ENCODE assay signal across 25 cellular contexts in genomic region chr13:112859128-112859816, GRCh38.
DNase-seq lines count a peak whose midpoint lies in the region; ATAC-seq, FAIRE-seq and TF ChIP-seq lines count a peak whose summit lies in the region.
"Had no signal": no experiment of that assay in that cellular context is flagged by ENCODE, and none has a peak within 500 bp of the region (broad histone marks: within the 10 kb centered on the region; RNA-seq: fewer than 3 reads in every experiment).

No MANE protein-coding gene starts in this region.

- no peak for TF ChIP-seq EP300 in HepG2 (IDR thresholded peaks at IDR 0.05; ENCODE audit: low read depth in 2 of 2, low read length in 2 of 2)
- TF ChIP-seq EP300 in HepG2 (CRISPR knock-in tag; IDR thresholded peaks at IDR 0.05; ENCODE audit: borderline replicate concordance) = no peak
- no peak for TF ChIP-seq EP300 in sigmoid colon (IDR thresholded peaks at IDR 0.05)

- POLR2A ChIA-PET in HepG2 (lab: Yijun Ruan, JAX) = no interaction called here

- H3K4me1 ChIP-seq in BLaER1 treated with 17β-estradiol and CSF1 and Interleukin-3, amounts not matched to agents 10 nM and 100 nM = peaks cover 24 to 34% (median 31%) of the 10 kb centered on the region in 10 experiments
- no peaks in the 10 kb centered on the region for H3K4me1 ChIP-seq in HepG2 (ENCODE audit: insufficient read depth, low read length)
- H3K4me1 ChIP-seq in sigmoid colon = no peaks in the 10 kb centered on the region
- H3K4me1 ChIP-seq: foreskin keratinocyte, prostate gland had no signal

- H3K9me3 ChIP-seq in BLaER1 treated with 17β-estradiol and CSF1 and Interleukin-3, amounts not matched to agents 10 nM and 100 nM (replicated peaks in 1 of 11) = no peaks in the 10 kb centered on the region
- H3K9me3 ChIP-seq in HepG2 (ENCODE audit: low read length) (no peaks in the 10 kb centered on the region), sigmoid colon (no peaks in the 10 kb centered on the region)
- H3K9me3 ChIP-seq: prostate gland had no signal

- peak overlapping the region in 9 of 11 experiments; percentile 59 to 74 (median 68); a peak in 18 of 22 replicates for H3K27ac ChIP-seq in BLaER1 treated with 17β-estradiol and CSF1 and Interleukin-3, amounts not matched to agents 10 nM and 100 nM
- H3K27ac ChIP-seq in angular gyrus (ENCODE audit: low read depth, low read length) = peak overlapping the region; percentile 27
- no peak overlapping the region for H3K27ac ChIP-seq in HepG2 (ENCODE audit: extremely low read length, insufficient read depth, low read length)
- no peak overlapping the region for H3K27ac ChIP-seq in sigmoid colon
- H3K27ac ChIP-seq: C4-2B, foreskin keratinocyte, hepatocyte, prostate gland, skin epidermis had no signal

- no TSS peak for BruUV-seq in HepG2 (replicated peaks; lab: Mats Ljungman, UMichigan)

- ATAC-seq in HepG2 (no peak; the same call in 2 of the 3 replicates), HG02678 (IDR thresholded peaks at IDR 0.05; ENCODE audit: unreplicated experiment) (no peak)
- ATAC-seq: foreskin keratinocyte had no signal

- H3K4me1 Mint-ChIP-seq in activated CD4-positive, alpha-beta T cell treated with anti-CD3 and anti-CD28 coated beads, Interleukin-2, amount 10 ng/mL, durations not matched to agents 24 days and 14 days = peaks cover 2% of the 10 kb centered on the region
- H3K4me1 Mint-ChIP-seq: activated naive CD8-positive, alpha-beta T cell treated with anti-CD3 and anti-CD28 coated beads for 36 hours; nephron progenitor cell had no signal

- H3K27ac Mint-ChIP-seq in activated CD4-positive, alpha-beta T cell treated with anti-CD3 and anti-CD28 coated beads, Interleukin-2, amount 10 ng/mL, durations not matched to agents 24 days and 14 days = no peak overlapping the region
- H3K27ac Mint-ChIP-seq: activated B cell treated with CpG ODN at 0.5 μM for 24 hours; activated CD4-positive, alpha-beta memory T cell treated with anti-CD3 and anti-CD28 coated beads for 36 hours; activated naive CD8-positive, alpha-beta T cell treated with anti-CD3 and anti-CD28 coated beads for 36 hours; activated T-helper 2 cell treated with anti-CD3 and anti-CD28 coated beads, Interferon-gamma antibody, Interleukin-2, Interleukin-4, amounts not matched to agents 10 μg/mL and 5 μg/mL and 100 μg/mL, durations not matched to agents 14 hours and 24 hours and 36 hours had no signal

- in situ Hi-C loops in HepG2 (cut with HindIII; ENCODE audit: extremely low pct_ligation_motif_present, low pct_unique_long_range_greater_than_20kb) = no loop called here

- TF ChIP-seq RAD21 in HepG2 (CRISPR knock-in tag; IDR thresholded peaks at IDR 0.05) = no peak

- H3K9me3 Mint-ChIP-seq in activated CD4-positive, alpha-beta T cell treated with anti-CD3 and anti-CD28 coated beads, Interleukin-2, amount 10 ng/mL, durations not matched to agents 24 days and 14 days = no peaks in the 10 kb centered on the region
- H3K9me3 Mint-ChIP-seq: activated B cell treated with CpG ODN at 0.5 μM for 24 hours; activated CD4-positive, alpha-beta memory T cell treated with anti-CD3 and anti-CD28 coated beads for 36 hours; activated naive CD8-positive, alpha-beta T cell treated with anti-CD3 and anti-CD28 coated beads for 36 hours; activated T-helper 2 cell treated with anti-CD3 and anti-CD28 coated beads, Interferon-gamma antibody, Interleukin-2, Interleukin-4, amounts not matched to agents 10 μg/mL and 5 μg/mL and 100 μg/mL, durations not matched to agents 14 hours and 24 hours and 36 hours; nephron progenitor cell had no signal

- H3K27me3 Mint-ChIP-seq in activated CD4-positive, alpha-beta T cell treated with anti-CD3 and anti-CD28 coated beads, Interleukin-2, amount 10 ng/mL, durations not matched to agents 24 days and 14 days = no peaks in the 10 kb centered on the region
- H3K27me3 Mint-ChIP-seq: activated B cell treated with CpG ODN at 0.5 μM for 24 hours; activated CD4-positive, alpha-beta memory T cell treated with anti-CD3 and anti-CD28 coated beads for 36 hours; activated naive CD8-positive, alpha-beta T cell treated with anti-CD3 and anti-CD28 coated beads for 36 hours had no signal

- no peak overlapping the region for H3K4me3 Mint-ChIP-seq in activated CD4-positive, alpha-beta T cell treated with anti-CD3 and anti-CD28 coated beads, Interleukin-2, amount 10 ng/mL, durations not matched to agents 24 days and 14 days
- H3K4me3 Mint-ChIP-seq: activated B cell treated with CpG ODN at 0.5 μM for 24 hours; activated CD4-positive, alpha-beta memory T cell treated with anti-CD3 and anti-CD28 coated beads for 36 hours; activated naive CD8-positive, alpha-beta T cell treated with anti-CD3 and anti-CD28 coated beads for 36 hours; nephron progenitor cell had no signal

- H4K20me1 ChIP-seq in BLaER1 treated with 17β-estradiol and CSF1 and Interleukin-3, amounts not matched to agents 10 nM and 100 nM = peaks cover 4 to 41% (median 15%) of the 10 kb centered on the region in 11 experiments; a peak in 15 of 22 replicates
- no peaks in the 10 kb centered on the region for H4K20me1 ChIP-seq in HepG2 (ENCODE audit: insufficient read depth, low read length)

- WGBS in HepG2 (ENCODE audit: low lambda C conversion rate) = 91% methylated on average over 12 of the region's 22 CpGs
- WGBS in sigmoid colon, 2 donors = 92 to 94% methylated on average over 22 of the region's 22 CpGs

- H3K4me2 ChIP-seq in BLaER1 treated with 17β-estradiol and CSF1 and Interleukin-3, amounts not matched to agents 10 nM and 100 nM = peak overlapping the region; percentile 66 to 99 (median 84)
- no peak overlapping the region for H3K4me2 ChIP-seq in HepG2 (ENCODE audit: low read depth, low read length)
- H3K4me2 ChIP-seq: hepatocyte had no signal

- peak overlapping the region in 1 of 10 experiments; percentile 39; a peak in 2 of 20 replicates for H3K4me3 ChIP-seq in BLaER1 treated with 17β-estradiol and CSF1 and Interleukin-3, amounts not matched to agents 10 nM and 100 nM
- no peak overlapping the region for H3K4me3 ChIP-seq in HepG2 (replicated peaks in 1 of 3; ENCODE audit: insufficient read depth in 1 of 3, low read depth in 2 of 3, low read length in 3 of 3)
- H3K4me3 ChIP-seq in sigmoid colon = no peak overlapping the region
- H3K4me3 ChIP-seq: hepatocyte, prostate gland, skin epidermis had no signal

- H3K9ac ChIP-seq in BLaER1 treated with 17β-estradiol and CSF1 and Interleukin-3, amounts not matched to agents 10 nM and 100 nM = peak overlapping the region in 10 of 11 experiments; percentile 13 to 68 (median 46); a peak in 15 of 22 replicates
- H3K9ac ChIP-seq in HepG2 (ENCODE audit: insufficient read depth, low read depth, low read length) = no peak overlapping the region

- no peak for DNase-seq in HepG2 (ENCODE audit: low spot score)
- DNase-seq in sigmoid colon = peak; percentile 40
- DNase-seq in activated CD4-positive, alpha-beta T cell treated with anti-CD3 and anti-CD28 coated beads, Interleukin-2, amount 10 ng/mL, durations not matched to agents 24 days and 14 days = no peak
- no peak for DNase-seq in activated CD4-positive, alpha-beta T cell treated with anti-CD3 and anti-CD28 coated beads, Interleukin-2, amount 50 U/mL, for 4 hours
- no peak for DNase-seq in retina
- DNase-seq: activated B cell treated with CpG ODN at 0.5 μM for 24 hours; activated CD4-positive, alpha-beta memory T cell treated with anti-CD3 and anti-CD28 coated beads for 36 hours; activated naive CD8-positive, alpha-beta T cell treated with anti-CD3 and anti-CD28 coated beads for 36 hours; effector CD8-positive, alpha-beta T cell; NCI-H1105; NCI-H2029 treated with DMSO at 0.1 percent for 48 hours; NCI-H2227 treated with DMSO at 0.1 percent for 48 hours; NCI-H82; nephron progenitor cell; stimulated activated CD4-positive, alpha-beta T cell treated with anti-CD3 and anti-CD28 coated beads, Interleukin-1b, Interleukin-23, amount 100 ng/mL, for 48 hours; T1000 had no signal

- TF ChIP-seq POLR2A in HepG2 (IDR thresholded peaks at IDR 0.05; ENCODE audit: insufficient read depth in 1 of 2, low read depth in 2 of 2, low read length in 2 of 2) (no peak), sigmoid colon (IDR thresholded peaks at IDR 0.05) (no peak)

- H3K36me3 Mint-ChIP-seq in activated CD4-positive, alpha-beta T cell treated with anti-CD3 and anti-CD28 coated beads, Interleukin-2, amount 10 ng/mL, durations not matched to agents 24 days and 14 days (ENCODE audit: low read depth) = peaks cover 48% of the 10 kb centered on the region

- no peak for TF ChIP-seq CTCF in HepG2 (CRISPR knock-in tag; IDR thresholded peaks at IDR 0.05)
- TF ChIP-seq CTCF in sigmoid colon (IDR thresholded peaks at IDR 0.05) = no peak

- CTCF ChIA-PET in HepG2 (lab: Yijun Ruan, JAX; ENCODE audit: low intra/inter-chr PET ratio, low total read pairs) = no interaction called here

- no peak for FAIRE-seq in HepG2 (lab: Jason Lieb, UNC)

- H3K27me3 ChIP-seq in BLaER1 treated with 17β-estradiol and CSF1 and Interleukin-3, amounts not matched to agents 10 nM and 100 nM = no peaks in the 10 kb centered on the region
- H3K27me3 ChIP-seq in HepG2 (ENCODE audit: control insufficient read depth in 1 of 2, insufficient read depth in 2 of 2, low read length in 2 of 2) (no peaks in the 10 kb centered on the region), sigmoid colon (no peaks in the 10 kb centered on the region)
- H3K27me3 ChIP-seq: foreskin keratinocyte, hepatocyte had no signal

- intact Hi-C loops in HepG2 (cut with micrococcal nuclease; ENCODE audit: unreplicated experiment) (no loop called here), sigmoid colon (cut with DNase I) (no loop called here)
- intact Hi-C loops in activated CD4-positive, alpha-beta T cell treated with anti-CD3 and anti-CD28 coated beads, Interleukin-2, amount 10 ng/mL, durations not matched to agents 24 days and 14 days (cut with micrococcal nuclease) = no loop called here

- H2AFZ ChIP-seq in HepG2 (ENCODE audit: low read length) = no peak overlapping the region
- H2AFZ ChIP-seq: hepatocyte had no signal

- peaks cover 64 to 86% (median 77%) of the 10 kb centered on the region in 11 experiments for H3K36me3 ChIP-seq in BLaER1 treated with 17β-estradiol and CSF1 and Interleukin-3, amounts not matched to agents 10 nM and 100 nM
- peaks cover 35 to 80% of the 10 kb centered on the region in 2 experiments for H3K36me3 ChIP-seq in HepG2 (replicated peaks in 1 of 2; ENCODE audit: control insufficient read depth in 1 of 2, insufficient read depth in 2 of 2, low read length in 2 of 2)
- peaks cover 6 to 70% (median 19%) of the 10 kb centered on the region in 4 donors for H3K36me3 ChIP-seq in sigmoid colon
- H3K36me3 ChIP-seq: prostate gland had no signal

- no peaks in the 10 kb centered on the region for H3K79me2 ChIP-seq in HepG2 (ENCODE audit: insufficient read depth, low read length)
- H3K79me2 ChIP-seq: hepatocyte had no signal

TF ChIP-seq in HepG2, 621 proteins besides CTCF, POLR2A, EP300 and RAD21:
- TF ChIP-seq AGO2 (optimal IDR thresholded peaks at IDR 0.05; ENCODE audit: low read depth, low read length) = peak; percentile 66
- TF ChIP-seq ARHGAP35 (CRISPR knock-in tag; IDR thresholded peaks at IDR 0.05; ENCODE audit: borderline replicate concordance) = no peak
- TF ChIP-seq RBM22 (optimal IDR thresholded peaks at IDR 0.05; ENCODE audit: low read length) = peak; percentile 31
- TF ChIP-seq NFKBIZ (CRISPR knock-in tag; IDR thresholded peaks at IDR 0.05) = no peak

Comparison
In these comparisons a context has a peak if more than half of its experiments do, and no peak if none do; other contexts are left out.
1. H3K27ac ChIP-seq: peak in BLaER1 treated with 17β-estradiol and CSF1 and Interleukin-3, amounts not matched to agents 10 nM and 100 nM (9 of 11) and angular gyrus (single experiment); none in HepG2 (single experiment) and sigmoid colon (0 of 4).